In genomic region chr7:125299366-125299765, GRCh38 we compare ENCODE assay signal across 7 cellular contexts.
"Had no signal": no experiment of that assay in that cellular context is flagged by ENCODE, and none has a peak within 500 bp of the region (broad histone marks: within the 10 kb centered on the region; RNA-seq: fewer than 3 reads in every experiment).

No MANE protein-coding gene starts in this region.

- H3K4me3 ChIP-seq: K562 had no signal

- FAIRE-seq: HepG2, HTR-8/SVneo, K562 had no signal

- DNase-seq: IMR-90, KBM-7, KG1 had no signal

- H3K27ac ChIP-seq: HL-60 had no signal

- ATAC-seq: HepG2, K562 had no signal
